8 cellular contexts compared by ENCODE assay signal in the genomic region with DNA sequence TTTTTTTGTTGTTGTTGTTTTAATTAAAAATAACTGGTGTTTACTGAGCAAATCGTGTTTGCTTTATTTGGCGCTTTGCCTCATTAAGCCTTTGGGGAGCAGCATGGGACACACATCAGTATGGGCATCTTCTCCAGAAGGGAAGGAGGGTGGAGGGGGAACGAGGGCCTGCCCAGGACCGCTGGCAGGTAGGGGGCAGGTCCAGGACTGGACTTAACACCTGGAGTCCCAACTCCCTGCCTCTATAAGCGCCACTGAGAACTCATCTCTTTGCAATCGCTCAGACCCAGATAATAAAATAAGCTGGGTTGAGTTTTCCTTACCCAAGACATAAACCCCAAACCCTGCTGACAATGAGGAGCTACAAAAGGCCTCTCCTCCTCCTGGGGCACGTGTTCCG. TPM values are rescaled to one million over a fixed set of nuclear protein-coding genes. Genes with fewer than 3 reads are reported as not detected.
A peak's percentile ranks its signal among the peaks of the same experiment; 100 is the strongest.
DNase-seq lines count a peak whose midpoint lies in the region; ATAC-seq, FAIRE-seq and TF ChIP-seq lines count a peak whose summit lies in the region.

No MANE protein-coding gene starts in this region.

- H3K4me3 ChIP-seq in GM12878: no peak overlapping the region; the same call in 1 of the 2 replicates
- H3K4me3 ChIP-seq in mucosa of rectum (ENCODE audit: low read length in 2 of 2): peak overlapping the region; percentile 63 to 71

- in situ Hi-C loops in GM12878 (cut with MboI): no loop called here

- peak overlapping the region; percentile 65 for H3K4me3 Mint-ChIP-seq in stimulated activated naive CD8-positive, alpha-beta T cell treated with anti-CD3 and anti-CD28 coated beads, Interleukin-15, Interleukin-2, amounts not matched to agents 100 ng/mL and 50 ng/mL, for 24 hours
- no peak overlapping the region for H3K4me3 Mint-ChIP-seq in HFFc6

- H3K9ac ChIP-seq in GM12878 (ENCODE audit: control insufficient read depth, insufficient read depth, low read length) (peak overlapping the region; percentile 55), mucosa of rectum (ENCODE audit: low read depth in 1 of 2, low read length in 2 of 2) (peak overlapping the region; percentile 80 to 83)

- no peaks in the 10 kb centered on the region for H3K27me3 ChIP-seq in GM12878 (replicated peaks in 1 of 2; ENCODE audit: control insufficient read depth in 2 of 2, insufficient read depth in 2 of 2, low read length in 1 of 2)
- H3K27me3 ChIP-seq in mucosa of rectum (ENCODE audit: control insufficient read depth in 2 of 2, insufficient read depth in 2 of 2, low read length in 2 of 2): no peaks in the 10 kb centered on the region

- no peaks in the 10 kb centered on the region for H3K9me3 Mint-ChIP-seq in stimulated activated naive CD8-positive, alpha-beta T cell treated with anti-CD3 and anti-CD28 coated beads, Interleukin-15, Interleukin-2, amounts not matched to agents 100 ng/mL and 50 ng/mL, for 24 hours
- no peaks in the 10 kb centered on the region; the same call in 1 of the 2 replicates for H3K9me3 Mint-ChIP-seq in HFFc6

- no peak; the same call in 1 of the 2 replicates for TF ChIP-seq POLR2A in GM12878 (IDR thresholded peaks at IDR 0.05; ENCODE audit: low read depth, low read length)

- no peak for TF ChIP-seq RAD21 in GM12878 (IDR thresholded peaks at IDR 0.05; ENCODE audit: insufficient read depth, low read depth, low read length)

- no peaks in the 10 kb centered on the region for H4K20me1 ChIP-seq in GM12878 (ENCODE audit: control insufficient read depth, insufficient read depth)

- H3K27me3 Mint-ChIP-seq in stimulated activated naive CD8-positive, alpha-beta T cell treated with anti-CD3 and anti-CD28 coated beads, Interleukin-15, Interleukin-2, amounts not matched to agents 100 ng/mL and 50 ng/mL, for 24 hours: no peaks in the 10 kb centered on the region
- H3K27me3 Mint-ChIP-seq in HFFc6 (ENCODE audit: insufficient read depth): peaks cover 15% of the 10 kb centered on the region

- peaks cover 90% of the 10 kb centered on the region for H3K4me1 Mint-ChIP-seq in stimulated activated naive CD8-positive, alpha-beta T cell treated with anti-CD3 and anti-CD28 coated beads, Interleukin-15, Interleukin-2, amounts not matched to agents 100 ng/mL and 50 ng/mL, for 24 hours (ENCODE audit: low read depth)
- H3K4me1 Mint-ChIP-seq in HFFc6 (ENCODE audit: low read depth): no peaks in the 10 kb centered on the region

- no peak for DNase-seq in stimulated activated naive CD8-positive, alpha-beta T cell treated with anti-CD3 and anti-CD28 coated beads, Interleukin-15, Interleukin-2, amounts not matched to agents 100 U/mL and 50 U/mL, for 24 hours
- no peak for DNase-seq in GM12878 (ENCODE audit: low read depth, low spot score)
- no peak for DNase-seq in HFFc6

- 44% methylated on average over 8 of the region's 8 CpGs for WGBS in GM12878 (ENCODE audit: insufficient coverage, insufficient replicate concordance, low lambda C conversion rate, missing lambda C conversion rate)

- CTCF ChIA-PET in GM12878 (lab: Yijun Ruan, JAX): interaction anchor here (0.7 to 10.6 kb wide), 14 partner anchors 9 to 303 kb away, joined by 3 to 151 read pairs (median 5); a partner anchor contains a TSS

- FAIRE-seq in GM12878 (lab: Jason Lieb, UNC): no peak

- no peak for TF ChIP-seq CTCF in GM12878 (IDR thresholded peaks at IDR 0.05 in 2 of 3, conservative IDR thresholded peaks at IDR 0.05 in 1 of 3; ENCODE audit: control insufficient read depth in 2 of 3, extremely low read depth in 1 of 3, insufficient read depth in 1 of 3, low read depth in 3 of 3, low read length in 3 of 3)
- no peak for TF ChIP-seq CTCF in HFFc6 (IDR thresholded peaks at IDR 0.05)

- POLR2A ChIA-PET in GM12878 (lab: Charles Lee): interaction anchor here (0.5 to 3.2 kb wide), 10 partner anchors 9 to 159 kb away, joined by 3 to 38 read pairs (median 4); no protein-coding TSS in a partner anchor

- H3K27ac ChIP-seq in GM12878 (ENCODE audit: control insufficient read depth, insufficient read depth) (peak overlapping the region; percentile 39), mucosa of rectum (ENCODE audit: low read depth in 2 of 2, low read length in 2 of 2) (peak overlapping the region; percentile 88 to 93)

- H3K4me1 ChIP-seq in GM12878 (ENCODE audit: control insufficient read depth, insufficient read depth, low read length) (peaks cover 69% of the 10 kb centered on the region), mucosa of rectum (ENCODE audit: control insufficient read depth in 2 of 2, insufficient read depth in 2 of 2, low read length in 2 of 2) (peaks cover 44 to 62% of the 10 kb centered on the region in 2 donors)

- intact Hi-C loops in GM12878 (cut with micrococcal nuclease; ENCODE audit: unreplicated experiment): loop anchor here (5.0 to 10.0 kb wide), 2 partner anchors 47 to 231 kb away; no protein-coding TSS in a partner anchor

- peak overlapping the region; percentile 85 for H3K27ac Mint-ChIP-seq in stimulated activated naive CD8-positive, alpha-beta T cell treated with anti-CD3 and anti-CD28 coated beads, Interleukin-15, Interleukin-2, amounts not matched to agents 100 ng/mL and 50 ng/mL, for 24 hours
- H3K27ac Mint-ChIP-seq in HFFc6: no peak overlapping the region

- H2AFZ ChIP-seq in GM12878 (ENCODE audit: control insufficient read depth, low read depth, low read length): peak overlapping the region; percentile 36; the same call in 1 of the 2 replicates

- no peaks in the 10 kb centered on the region for H3K79me2 ChIP-seq in GM12878 (ENCODE audit: control insufficient read depth, insufficient read depth, low read length)

- H3K36me3 ChIP-seq in GM12878 (ENCODE audit: control insufficient read depth in 2 of 2, insufficient read depth in 2 of 2, low read length in 1 of 2): no peaks in the 10 kb centered on the region
- H3K36me3 ChIP-seq in mucosa of rectum (ENCODE audit: control insufficient read depth in 2 of 2, insufficient read depth in 2 of 2, low read length in 2 of 2): peaks cover 0 to 2% of the 10 kb centered on the region in 2 donors

- ATAC-seq in stimulated activated naive CD8-positive, alpha-beta T cell treated with anti-CD3 and anti-CD28 coated beads, Interleukin-15, Interleukin-2, amounts not matched to agents 100 U/mL and 50 U/mL, for 24 hours: no peak
- ATAC-seq in GM12878: no peak
- no peak for ATAC-seq in HG03039 (IDR thresholded peaks at IDR 0.05; ENCODE audit: unreplicated experiment)
- no peak for ATAC-seq in GM18868 (IDR thresholded peaks at IDR 0.05; ENCODE audit: unreplicated experiment)
- ATAC-seq in HG02973 (IDR thresholded peaks at IDR 0.05; ENCODE audit: unreplicated experiment): no peak

- RAD21 ChIA-PET in GM12878 (lab: Charles Lee; ENCODE audit: unreplicated experiment): interaction anchor here (0.7 to 4.1 kb wide), 19 partner anchors 10 to 303 kb away, joined by 3 to 46 read pairs (median 5); a partner anchor contains a TSS

- no peaks in the 10 kb centered on the region for H3K36me3 Mint-ChIP-seq in stimulated activated naive CD8-positive, alpha-beta T cell treated with anti-CD3 and anti-CD28 coated beads, Interleukin-15, Interleukin-2, amounts not matched to agents 100 ng/mL and 50 ng/mL, for 24 hours (ENCODE audit: low read depth)
- H3K36me3 Mint-ChIP-seq in HFFc6 (ENCODE audit: low read depth): no peaks in the 10 kb centered on the region

- no TSS peak for BruUV-seq in GM12878 (replicated peaks; lab: Mats Ljungman, UMichigan)

- H3K4me2 ChIP-seq in GM12878 (ENCODE audit: control insufficient read depth, insufficient read depth): peak overlapping the region; percentile 66

- TF ChIP-seq EP300 in GM12878 (IDR thresholded peaks at IDR 0.05; ENCODE audit: borderline replicate concordance in 1 of 2, control insufficient read depth in 1 of 2, low read depth in 2 of 2, low read length in 2 of 2): no peak

- H3K9me3 ChIP-seq in GM12878 (replicated peaks; ENCODE audit: control insufficient read depth, insufficient read depth, low read length) (no peaks in the 10 kb centered on the region), mucosa of rectum (ENCODE audit: control insufficient read depth in 2 of 2, low read length in 2 of 2) (no peaks in the 10 kb centered on the region)

- SMC1A ChIA-PET in GM12878 (lab: Charles Lee; ENCODE audit: uncharacterized antibody, unreplicated experiment): interaction anchor here (0.6 to 7.8 kb wide), 21 partner anchors 9 to 369 kb away, joined by 3 to 77 read pairs (median 5); a partner anchor contains a TSS

TF ChIP-seq in GM12878, 131 proteins besides CTCF, POLR2A, EP300 and RAD21 (continues in another document):
- TF ChIP-seq PAX8 (IDR thresholded peaks at IDR 0.05) (no peak), SMARCA5 (IDR thresholded peaks at IDR 0.05) (no peak), JUND (IDR thresholded peaks at IDR 0.05; ENCODE audit: low read depth, low read length) (no peak), BMI1 (IDR thresholded peaks at IDR 0.05; ENCODE audit: borderline replicate concordance) (no peak), ESRRA (IDR thresholded peaks at IDR 0.05; ENCODE audit: low read length) (no peak), NBN (IDR thresholded peaks at IDR 0.05) (no peak), HDAC2 (IDR thresholded peaks at IDR 0.05) (no peak), POU2F2 (IDR thresholded peaks at IDR 0.05; ENCODE audit: borderline replicate concordance, low read depth, low read length) (no peak), NR2F1 (conservative IDR thresholded peaks at IDR 0.05) (no peak), CREB1 (IDR thresholded peaks at IDR 0.05; ENCODE audit: low read depth) (no peak), DPF2 (IDR thresholded peaks at IDR 0.05) (no peak), YY1 (IDR thresholded peaks at IDR 0.05; ENCODE audit: low read depth, low read length) (no peak)

RNA-seq across cellular contexts. Expression of a gene that starts 15.1 kb away (rescaled TPM):
- 8.0 TPM in 2 replicates for total RNA-seq in GM12878 (2013; cell fraction: nucleolus; rRNA removed)
- total RNA-seq in GM12878 (2014; rRNA removed) (8.8 and 9.2 TPM in 2 replicates), GM12878 (2014; rRNA removed; fragmentation: Illumina TruSeq; extraction: Trizol) (5.3 and 6.2 TPM in 2 replicates), GM12878 (2021) (11.2 and 12.4 TPM in 2 replicates)
- 1.2 TPM for polyA plus RNA-seq in GM12878 (2011; ENCODE audit: low read depth)
- polyA plus RNA-seq in GM12878 (2011; rRNA removed) (14.0 and 19.3 TPM in 2 replicates), GM12878 (2014; fragmentation: Illumina TruSeq; extraction: Trizol) (5.9 and 6.1 TPM in 2 replicates), GM12878 (2014; fragmentation: Nextera tagmentation; extraction: Ambion mirVana) (1 to 10 TPM; 2.9 to 3.0 TPM), GM12878 (2014; rRNA removed) (6.9 and 8.0 TPM in 2 replicates), GM12878 (2016; fragmentation: Nextera tagmentation; extraction: Ambion mirVana) (1 to 10 TPM in 1 of 2 experiments, under 1 TPM in 1; 0.59 to 1.3 TPM)
- polyA plus RNA-seq in GM12878 (2011; cell fraction: cytosol; rRNA removed): 23.8 and 25.9 TPM in 2 replicates
- 34.2 and 36.9 TPM in 2 replicates for polyA plus RNA-seq in GM12878 (2011; cell fraction: nucleus; rRNA removed)
- 1.5 and 4.0 TPM in 2 replicates for polyA plus RNA-seq in GM12878 (2012)
- 25.7 and 35.5 TPM in 2 replicates for polyA minus RNA-seq in GM12878 (2011; rRNA and poly(A)+ RNA removed)
- 9.1 and 12.7 TPM in 2 replicates for polyA minus RNA-seq in GM12878 (2011; cell fraction: cytosol; rRNA and poly(A)+ RNA removed)
- 9.8 and 15.8 TPM in 2 replicates for polyA minus RNA-seq in GM12878 (2011; cell fraction: nucleus; rRNA and poly(A)+ RNA removed)
- not detected for total RNA-seq in HFFc6 (2021; fragmentation: NEBNext Ultra II Directional; extraction: Animal tissue kit (Norgen Biotek cat#: 25700))

Comparison
In these comparisons a context has a peak if more than half of its experiments do, and no peak if none do; other contexts are left out.
1. RNA of a gene that starts 15.1 kb away (total RNA-seq): 5.3 to 12.4 TPM in GM12878; not detected in HFFc6; every median in the first group is over 4 times any median in the second.